ENCODE assay signal across 16 cellular contexts in genomic region chr10:103748020-103748419, GRCh38.
A peak's percentile ranks its signal among the peaks of the same experiment; 100 is the strongest.
DNase-seq lines count a peak whose midpoint lies in the region; ATAC-seq and TF ChIP-seq lines count a peak whose summit lies in the region.
"Had no signal": no experiment of that assay in that cellular context is flagged by ENCODE, and none has a peak within 500 bp of the region (broad histone marks: within the 10 kb centered on the region; RNA-seq: fewer than 3 reads in every experiment).

No MANE protein-coding gene starts in this region.

- peak overlapping the region; percentile 69 for H3K27ac Mint-ChIP-seq in activated naive CD4-positive, alpha-beta T cell treated with anti-CD3 and anti-CD28 coated beads for 36 hours
- peak overlapping the region; percentile 92 for H3K27ac Mint-ChIP-seq in T-helper 2 cell treated with Interferon-gamma antibody and Interleukin-4, amounts not matched to agents 5 μg/mL and 100 μg/mL, for 36 hours
- no peak overlapping the region for H3K27ac Mint-ChIP-seq in WTC11

- intact Hi-C loops in activated naive CD4-positive, alpha-beta T cell treated with anti-CD3 and anti-CD28 coated beads for 36 hours (cut with micrococcal nuclease): no loop called here

- H3K4me3 Mint-ChIP-seq in activated naive CD4-positive, alpha-beta T cell treated with anti-CD3 and anti-CD28 coated beads for 36 hours: no peak overlapping the region
- peak overlapping the region; percentile 54 for H3K4me3 Mint-ChIP-seq in T-helper 2 cell treated with Interferon-gamma antibody and Interleukin-4, amounts not matched to agents 5 μg/mL and 100 μg/mL, for 36 hours
- no peak overlapping the region for H3K4me3 Mint-ChIP-seq in WTC11

- H3K36me3 ChIP-seq in suprapubic skin: no peaks in the 10 kb centered on the region
- H3K36me3 ChIP-seq: heart right ventricle had no signal

- TF ChIP-seq EP300 in suprapubic skin (IDR thresholded peaks at IDR 0.05): no peak

- CTCF ChIA-PET in activated naive CD4-positive, alpha-beta T cell treated with anti-CD3 and anti-CD28 coated beads for 36 hours (lab: Charles Lee): interaction anchor here (0.6 to 1.3 kb wide), 4 partner anchors 16 to 107 kb away, joined by 3 to 7 read pairs (median 4); partner anchors contain the start of gene SH3PXD2A
- CTCF ChIA-PET in WTC11 (lab: Charles Lee): interaction anchor here (1.1 to 2.5 kb wide), 2 partner anchors 11 to 36 kb away, joined by 3 to 13 read pairs; no protein-coding TSS in a partner anchor

- no peaks in the 10 kb centered on the region for H3K27me3 ChIP-seq in suprapubic skin
- H3K27me3 ChIP-seq: heart right ventricle had no signal

- peaks cover 36% of the 10 kb centered on the region for H3K4me1 Mint-ChIP-seq in activated naive CD4-positive, alpha-beta T cell treated with anti-CD3 and anti-CD28 coated beads for 36 hours (ENCODE audit: low read depth)
- H3K4me1 Mint-ChIP-seq in T-helper 2 cell treated with Interferon-gamma antibody and Interleukin-4, amounts not matched to agents 5 μg/mL and 100 μg/mL, for 36 hours (ENCODE audit: low read depth): peaks cover 42% of the 10 kb centered on the region
- H3K4me1 Mint-ChIP-seq in WTC11: peaks cover 4% of the 10 kb centered on the region; the same call in 1 of the 2 replicates

- POLR2A ChIA-PET in WTC11 (lab: Charles Lee): no interaction called here

- WGBS in suprapubic skin: 58% methylated on average over 6 of the region's 6 CpGs

- H3K9me3 Mint-ChIP-seq in activated naive CD4-positive, alpha-beta T cell treated with anti-CD3 and anti-CD28 coated beads for 36 hours: no peaks in the 10 kb centered on the region
- H3K9me3 Mint-ChIP-seq in T-helper 2 cell treated with Interferon-gamma antibody and Interleukin-4, amounts not matched to agents 5 μg/mL and 100 μg/mL, for 36 hours: peaks cover 10% of the 10 kb centered on the region
- no peaks in the 10 kb centered on the region; the same call in 1 of the 2 replicates for H3K9me3 Mint-ChIP-seq in WTC11

- peak; percentile 63 for DNase-seq in activated naive CD4-positive, alpha-beta T cell treated with anti-CD3 and anti-CD28 coated beads for 36 hours
- DNase-seq in activated naive CD4-positive, alpha-beta T cell treated with anti-CD3 and anti-CD28 coated beads, Interleukin-2, amount 50 U/mL, for 16 hours: no peak
- peak; percentile 33 for DNase-seq in T-helper 2 cell treated with Interferon-gamma antibody and Interleukin-4, amounts not matched to agents 5 μg/mL and 100 μg/mL, for 36 hours (ENCODE audit: low spot score)
- DNase-seq in epithelial cell of esophagus (ENCODE audit: low read depth): peak; percentile 87
- no peak for DNase-seq in suprapubic skin (ENCODE audit: low spot score in 2 of 2)
- DNase-seq in NCI-H82 (lab: John Stamatoyannopoulos, UW): no peak
- no peak for DNase-seq in NCI-H774 (lab: John Stamatoyannopoulos, UW)
- DNase-seq in WTC11 (ENCODE audit: low spot score): no peak
- DNase-seq: GDM1, heart right ventricle, mesendoderm, NCI-H1436, NCI-H345, right cardiac atrium, SIG-M5 had no signal

- H3K36me3 Mint-ChIP-seq in activated naive CD4-positive, alpha-beta T cell treated with anti-CD3 and anti-CD28 coated beads for 36 hours (ENCODE audit: low read depth): no peaks in the 10 kb centered on the region
- peaks cover 4% of the 10 kb centered on the region for H3K36me3 Mint-ChIP-seq in T-helper 2 cell treated with Interferon-gamma antibody and Interleukin-4, amounts not matched to agents 5 μg/mL and 100 μg/mL, for 36 hours (ENCODE audit: low read depth)
- no peaks in the 10 kb centered on the region; the same call in 1 of the 2 replicates for H3K36me3 Mint-ChIP-seq in WTC11

- H3K4me1 ChIP-seq in suprapubic skin: peaks cover 47% of the 10 kb centered on the region

- TF ChIP-seq CTCF in epithelial cell of esophagus (IDR thresholded peaks at IDR 0.05; ENCODE audit: insufficient read depth, low read depth, low read length, missing control alignments) (no peak), suprapubic skin (IDR thresholded peaks at IDR 0.05) (no peak), WTC11 (IDR thresholded peaks at IDR 0.05) (no peak)

- H3K4me3 ChIP-seq in epithelial cell of esophagus (ENCODE audit: low read length) (no peak overlapping the region), suprapubic skin (no peak overlapping the region)
- H3K4me3 ChIP-seq: coronary artery, heart right ventricle had no signal

- no peak for TF ChIP-seq POLR2A in suprapubic skin (IDR thresholded peaks at IDR 0.05)

- no peak for ATAC-seq in WTC11
- ATAC-seq: heart right ventricle had no signal

- peak overlapping the region; percentile 86 for H3K27ac ChIP-seq in suprapubic skin

- no peaks in the 10 kb centered on the region for H3K27me3 Mint-ChIP-seq in activated naive CD4-positive, alpha-beta T cell treated with anti-CD3 and anti-CD28 coated beads for 36 hours (ENCODE audit: low read depth)
- H3K27me3 Mint-ChIP-seq in T-helper 2 cell treated with Interferon-gamma antibody and Interleukin-4, amounts not matched to agents 5 μg/mL and 100 μg/mL, for 36 hours (ENCODE audit: low read depth): no peaks in the 10 kb centered on the region
- H3K27me3 Mint-ChIP-seq in WTC11 (ENCODE audit: low read depth): no peaks in the 10 kb centered on the region

- H3K9me3 ChIP-seq in suprapubic skin: no peaks in the 10 kb centered on the region

TF ChIP-seq in WTC11, 78 proteins besides CTCF, POLR2A, EP300 and RAD21:
- TF ChIP-seq CREM (CRISPR knock-in tag; IDR thresholded peaks at IDR 0.05): no peak

Comparison
In these comparisons a context has a peak if more than half of its experiments do, and no peak if none do; other contexts are left out.
1. DNase-seq: peak in activated naive CD4-positive, alpha-beta T cell treated with anti-CD3 and anti-CD28 coated beads for 36 hours (single experiment), T-helper 2 cell treated with Interferon-gamma antibody and Interleukin-4, amounts not matched to agents 5 μg/mL and 100 μg/mL, for 36 hours (single experiment) and epithelial cell of esophagus (single experiment); none in activated naive CD4-positive, alpha-beta T cell treated with anti-CD3 and anti-CD28 coated beads, Interleukin-2, amount 50 U/mL, for 16 hours (single experiment), suprapubic skin (0 of 2), NCI-H82 (single experiment), NCI-H774 (single experiment) and WTC11 (single experiment).